Comparison of ENCODE assay signal across 23 cellular contexts in the genomic region with DNA sequence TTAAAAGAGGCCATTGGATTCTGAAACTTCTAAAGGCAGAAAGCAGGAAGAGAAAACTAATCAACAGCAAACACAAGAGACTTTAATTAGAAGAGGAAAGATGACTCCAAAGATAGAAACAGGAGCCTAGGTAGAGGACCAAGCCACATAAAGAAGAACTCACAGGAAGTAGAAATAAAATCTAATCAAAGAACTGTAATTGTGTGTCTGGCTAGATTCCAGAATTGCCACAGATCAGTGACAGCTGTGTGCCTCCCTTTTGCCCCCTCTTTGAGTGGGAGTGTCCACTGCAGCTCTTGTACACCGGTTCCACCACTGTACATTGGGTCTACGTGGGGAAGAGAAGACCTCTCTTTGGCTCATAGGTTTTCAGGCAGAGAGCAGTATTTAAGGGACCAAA. TPM values are rescaled to one million over a fixed set of nuclear protein-coding genes. Genes with fewer than 3 reads are reported as not detected.
DNase-seq lines count a peak whose midpoint lies in the region; ATAC-seq lines count a peak whose summit lies in the region.
"Had no signal": no experiment of that assay in that cellular context is flagged by ENCODE, and none has a peak within 500 bp of the region (broad histone marks: within the 10 kb centered on the region; RNA-seq: fewer than 3 reads in every experiment).

No MANE protein-coding gene starts in this region.

- H3K9me2 ChIP-seq in Karpas-422 (replicated peaks; ENCODE audit: insufficient read depth, low read length) = no peaks in the 10 kb centered on the region

- no peak overlapping the region for H3K4me2 ChIP-seq in Karpas-422 (ENCODE audit: low read depth, low read length, poor library complexity, severe bottlenecking)
- H3K4me2 ChIP-seq: A549 had no signal

- H3K79me2 ChIP-seq in Karpas-422 (ENCODE audit: low read length) = no peaks in the 10 kb centered on the region

- intact Hi-C loops in CD4-positive, alpha-beta memory T cell (cut with micrococcal nuclease) = loop anchor here (1.0 kb wide), 1 partner anchor 11 kb away; no protein-coding TSS in a partner anchor

- H3K4me1 ChIP-seq in CD4-positive, alpha-beta memory T cell (ENCODE audit: insufficient read depth, low read length) = peaks cover 68% of the 10 kb centered on the region
- H3K4me1 ChIP-seq in Karpas-422 (ENCODE audit: low read length) = no peaks in the 10 kb centered on the region
- H3K4me1 ChIP-seq: A549, breast epithelium, heart left ventricle had no signal

- POLR2A ChIA-PET in CD4-positive, alpha-beta memory T cell (lab: Charles Lee; ENCODE audit: partially characterized antibody) = interaction anchor here (0.6 to 2.7 kb wide), 4 partner anchors 12 to 25 kb away, joined by 3 to 14 read pairs (median 4); a partner anchor contains a TSS

- H3K27ac ChIP-seq in CD4-positive, alpha-beta memory T cell (ENCODE audit: low read depth, low read length) = no peak overlapping the region
- H3K27ac ChIP-seq in Karpas-422 (ENCODE audit: low read length) = no peak overlapping the region
- H3K27ac ChIP-seq: A549, breast epithelium, heart left ventricle had no signal

- no peaks in the 10 kb centered on the region for H3K9me3 ChIP-seq in CD4-positive, alpha-beta memory T cell (ENCODE audit: control insufficient read depth in 1 of 2, low read length in 2 of 2)
- peaks cover 19% of the 10 kb centered on the region for H3K9me3 ChIP-seq in Karpas-422 (ENCODE audit: low read length)
- H3K9me3 ChIP-seq: A549 had no signal

- H2AFZ ChIP-seq in Karpas-422 (ENCODE audit: low read length) = no peak overlapping the region

- no peak overlapping the region for H3K9ac ChIP-seq in Karpas-422 (ENCODE audit: low read length)

- no peaks in the 10 kb centered on the region for H3K27me3 Mint-ChIP-seq in T-helper 1 cell treated with Interleukin-12 subunit alpha and Interleukin-12 subunit beta and Interleukin-4 antibody, amounts not matched to agents 30 μg/mL and 1 μg/mL, for 36 hours (ENCODE audit: low read depth)
- H3K27me3 Mint-ChIP-seq in CD4-positive, alpha-beta memory T cell = no peaks in the 10 kb centered on the region
- H3K27me3 Mint-ChIP-seq in activated naive CD8-positive, alpha-beta T cell = no peaks in the 10 kb centered on the region
- H3K27me3 Mint-ChIP-seq: dendritic cell treated with granulocyte-macrophage colony-stimulating factor and Interleukin-4, amounts not matched to agents 40 ng/mL and 50 ng/mL, for 4 days had no signal

- H3K9me3 Mint-ChIP-seq in T-helper 1 cell treated with Interleukin-12 subunit alpha and Interleukin-12 subunit beta and Interleukin-4 antibody, amounts not matched to agents 30 μg/mL and 1 μg/mL, for 36 hours = peaks cover 38% of the 10 kb centered on the region
- H3K9me3 Mint-ChIP-seq in CD4-positive, alpha-beta memory T cell = peaks cover 0 to 17% (median 5%) of the 10 kb centered on the region in 8 donors
- H3K9me3 Mint-ChIP-seq in activated naive CD8-positive, alpha-beta T cell (ENCODE audit: low read depth) = peaks cover 14% of the 10 kb centered on the region

- CTCF ChIA-PET in CD4-positive, alpha-beta memory T cell (lab: Charles Lee; ENCODE audit: partially characterized antibody) = no interaction called here

- no peak overlapping the region for H3K4me3 Mint-ChIP-seq in T-helper 1 cell treated with Interleukin-12 subunit alpha and Interleukin-12 subunit beta and Interleukin-4 antibody, amounts not matched to agents 30 μg/mL and 1 μg/mL, for 36 hours
- H3K4me3 Mint-ChIP-seq in CD4-positive, alpha-beta memory T cell = peak overlapping the region in 7 of 8 donors; percentile 51 to 86 (median 80)
- peak overlapping the region; percentile 73 for H3K4me3 Mint-ChIP-seq in activated naive CD8-positive, alpha-beta T cell
- H3K4me3 Mint-ChIP-seq: activated T-cell treated with anti-CD3 and anti-CD28 coated beads, Interleukin-2, amount 50 U/mL, for 4 hours; dendritic cell treated with granulocyte-macrophage colony-stimulating factor and Interleukin-4, amounts not matched to agents 40 ng/mL and 50 ng/mL, for 4 days; nephron progenitor cell had no signal

- H3K36me3 Mint-ChIP-seq in T-helper 1 cell treated with Interleukin-12 subunit alpha and Interleukin-12 subunit beta and Interleukin-4 antibody, amounts not matched to agents 30 μg/mL and 1 μg/mL, for 36 hours (ENCODE audit: low read depth) = peaks cover 30% of the 10 kb centered on the region
- peaks cover 6 to 9% of the 10 kb centered on the region in 2 donors for H3K36me3 Mint-ChIP-seq in CD4-positive, alpha-beta memory T cell
- H3K36me3 Mint-ChIP-seq in activated naive CD8-positive, alpha-beta T cell = peaks cover 8% of the 10 kb centered on the region

- no peaks in the 10 kb centered on the region for H3K27me3 ChIP-seq in CD4-positive, alpha-beta memory T cell (ENCODE audit: insufficient read depth, low read length)
- H3K27me3 ChIP-seq in Karpas-422 (ENCODE audit: low read length) = no peaks in the 10 kb centered on the region
- H3K27me3 ChIP-seq: breast epithelium, heart left ventricle had no signal

- peak overlapping the region in 1 of 2 donors; percentile 16 for H3K4me3 ChIP-seq in CD4-positive, alpha-beta memory T cell (ENCODE audit: low read length in 2 of 2)
- no peak overlapping the region for H3K4me3 ChIP-seq in Karpas-422 (ENCODE audit: low read length)
- H3K4me3 ChIP-seq: A549, breast epithelium, heart left ventricle had no signal

- peak overlapping the region; percentile 32 for H3K27ac Mint-ChIP-seq in T-helper 1 cell treated with Interleukin-12 subunit alpha and Interleukin-12 subunit beta and Interleukin-4 antibody, amounts not matched to agents 30 μg/mL and 1 μg/mL, for 36 hours
- H3K27ac Mint-ChIP-seq in CD4-positive, alpha-beta memory T cell = peak overlapping the region in 5 of 7 donors; percentile 46 to 81 (median 70)
- H3K27ac Mint-ChIP-seq in activated naive CD8-positive, alpha-beta T cell = peak overlapping the region; percentile 90
- H3K27ac Mint-ChIP-seq: dendritic cell treated with granulocyte-macrophage colony-stimulating factor and Interleukin-4, amounts not matched to agents 40 ng/mL and 50 ng/mL, for 4 days; nephron progenitor cell had no signal

- H3K36me3 ChIP-seq in CD4-positive, alpha-beta memory T cell (ENCODE audit: insufficient read depth, low read length) = no peaks in the 10 kb centered on the region
- H3K36me3 ChIP-seq in Karpas-422 (ENCODE audit: insufficient read depth, low read length) = no peaks in the 10 kb centered on the region
- H3K36me3 ChIP-seq: breast epithelium, heart left ventricle had no signal

- H4K20me1 ChIP-seq in Karpas-422 (ENCODE audit: insufficient read depth, low read depth, low read length) = no peaks in the 10 kb centered on the region

- H3K4me1 Mint-ChIP-seq in T-helper 1 cell treated with Interleukin-12 subunit alpha and Interleukin-12 subunit beta and Interleukin-4 antibody, amounts not matched to agents 30 μg/mL and 1 μg/mL, for 36 hours (ENCODE audit: low read depth) = peaks cover 52% of the 10 kb centered on the region
- peaks cover 53 to 74% (median 66%) of the 10 kb centered on the region in 4 donors for H3K4me1 Mint-ChIP-seq in CD4-positive, alpha-beta memory T cell
- peaks cover 72% of the 10 kb centered on the region for H3K4me1 Mint-ChIP-seq in activated naive CD8-positive, alpha-beta T cell (ENCODE audit: low read depth)

- DNase-seq in T-helper 1 cell (no peak), NCI-H2107 (lab: John Stamatoyannopoulos, UW) (peak; percentile 6), NCI-H82 (lab: John Stamatoyannopoulos, UW) (no peak), Karpas-422 (no peak)
- peak in 3 of 5 donors; percentile 39 to 42 (median 40) for DNase-seq in CD4-positive, alpha-beta memory T cell
- DNase-seq: activated CD4-positive, alpha-beta T cell treated with anti-CD3 and anti-CD28 coated beads, Interleukin-2, amount 50 U/mL, for 4 hours; activated T-cell treated with anti-CD3 and anti-CD28 coated beads, Interleukin-2, amount 50 U/mL, for 4 hours; heart left ventricle; NCI-H1694 treated with DMSO at 0.1 percent for 48 hours; NCI-H446 treated with DMSO at 0.1 percent for 48 hours; nephron progenitor cell; posterior cingulate gyrus had no signal

- no peak for ATAC-seq in GM21515 (IDR thresholded peaks at IDR 0.05; ENCODE audit: unreplicated experiment)
- ATAC-seq: A549; activated T-cell treated with anti-CD3 and anti-CD28 coated beads, Interleukin-2, amount 50 U/mL, for 4 hours; heart left ventricle; left lobe of liver; sciatic nerve had no signal

RNA-seq across cellular contexts. Expression of a gene that starts 22.3 kb away (rescaled TPM):
- 10 to 100 TPM; 58.1 to 58.7 TPM for total RNA-seq in CD4-positive, alpha-beta memory T cell
- polyA plus RNA-seq in CD4-positive, alpha-beta memory T cell = 100 to 1,000 TPM in 1 of 2 donors, 10 to 100 TPM in 1; 83.1 to 112 TPM
- total RNA-seq in Karpas-422 (2014; rRNA removed; shearing (Covaris generic); ENCODE audit: low replicate concordance) = not detected in 2 replicates
- total RNA-seq: G401, MCF 10A had no signal
- polyA plus RNA-seq: A549, BJ had no signal

Comparison
In these comparisons a context has a peak if more than half of its experiments do, and no peak if none do; other contexts are left out.
1. H3K27ac Mint-ChIP-seq: peak in every context shown above with its lines; median percentile 90 in activated naive CD8-positive, alpha-beta T cell; 70 in CD4-positive, alpha-beta memory T cell; 32 in T-helper 1 cell treated with Interleukin-12 subunit alpha and Interleukin-12 subunit beta and Interleukin-4 antibody, amounts not matched to agents 30 μg/mL and 1 μg/mL, for 36 hours.
2. DNase-seq: peak in CD4-positive, alpha-beta memory T cell (3 of 5) and NCI-H2107 (single experiment); none in T-helper 1 cell (0 of 5), NCI-H82 (single experiment) and Karpas-422 (single experiment).
3. RNA of a gene that starts 22.3 kb away (total RNA-seq): 58.1 to 58.7 TPM in CD4-positive, alpha-beta memory T cell; not detected in Karpas-422; every median in the first group is over 10 times any median in the second.